ENCODE assay signal across 2 cellular contexts in genomic region chr9:136806631-136807201, GRCh38.
TF ChIP-seq lines count a peak whose summit lies in the region.

No MANE protein-coding gene starts in this region.

TF ChIP-seq in H1, 55 proteins besides CTCF, POLR2A, EP300 and RAD21:
- no peak for TF ChIP-seq TCF12 (IDR thresholded peaks at IDR 0.05; ENCODE audit: low read depth, low read length)
- no peak for TF ChIP-seq GTF2F1 (IDR thresholded peaks at IDR 0.05; ENCODE audit: borderline replicate concordance, low read depth, low read length)
- no peak for TF ChIP-seq USF2 (IDR thresholded peaks at IDR 0.05; ENCODE audit: low read length)
- no peak for TF ChIP-seq SIN3A (conservative IDR thresholded peaks at IDR 0.05 in 1 of 2, IDR thresholded peaks at IDR 0.05 in 1 of 2; ENCODE audit: low read depth in 1 of 2, low read length in 2 of 2)
- no peak for TF ChIP-seq ZNF274 (IDR thresholded peaks at IDR 0.05; ENCODE audit: borderline replicate concordance, extremely low read depth, low read length)
- no peak for TF ChIP-seq CHD1 (IDR thresholded peaks at IDR 0.05; ENCODE audit: low read depth, low read length)
- TF ChIP-seq POLR2AphosphoS5 (IDR thresholded peaks at IDR 0.05; ENCODE audit: low read depth, low read length) = no peak
- TF ChIP-seq RBBP5 (IDR thresholded peaks at IDR 0.05; ENCODE audit: borderline replicate concordance, low read depth, low read length) = no peak
- no peak for TF ChIP-seq NRF1 (IDR thresholded peaks at IDR 0.05; ENCODE audit: low read depth, low read length)
- no peak for TF ChIP-seq HDAC2 (IDR thresholded peaks at IDR 0.05; ENCODE audit: borderline replicate concordance in 1 of 2, low read depth in 2 of 2, low read length in 2 of 2)
- TF ChIP-seq SUZ12 (IDR thresholded peaks at IDR 0.05; ENCODE audit: low read length) = no peak
- no peak for TF ChIP-seq RNF2 (IDR thresholded peaks at IDR 0.05; ENCODE audit: borderline replicate concordance, low read depth, low read length, missing control alignments, poor library complexity, severe bottlenecking)
- TF ChIP-seq TAF1 (IDR thresholded peaks at IDR 0.05; ENCODE audit: low read depth, low read length) = no peak
- TF ChIP-seq BRCA1 (IDR thresholded peaks at IDR 0.05; ENCODE audit: low read depth, low read length) = no peak
- TF ChIP-seq ATF3 (IDR thresholded peaks at IDR 0.05; ENCODE audit: insufficient read depth, low read depth, low read length) = no peak
- TF ChIP-seq PHF8 (conservative IDR thresholded peaks at IDR 0.05; ENCODE audit: low read depth, low read length) = no peak
- no peak for TF ChIP-seq JUN (IDR thresholded peaks at IDR 0.05; ENCODE audit: low read depth, low read length)
- no peak for TF ChIP-seq CEBPB (IDR thresholded peaks at IDR 0.05; ENCODE audit: low read depth, low read length)
- no peak for TF ChIP-seq YY1 (IDR thresholded peaks at IDR 0.05; ENCODE audit: low read depth, low read length)
- TF ChIP-seq HDAC6 (IDR thresholded peaks at IDR 0.05; ENCODE audit: low read depth, low read length) = no peak

TF ChIP-seq in neural cell, 6 proteins besides CTCF, POLR2A, EP300 and RAD21:
- TF ChIP-seq POLR2AphosphoS5 (IDR thresholded peaks at IDR 0.05) (no peak), SMC3 (conservative IDR thresholded peaks at IDR 0.05; ENCODE audit: poor library complexity) (no peak), TAF1 (IDR thresholded peaks at IDR 0.05; ENCODE audit: low read depth) (no peak), EZH2 (IDR thresholded peaks at IDR 0.05; ENCODE audit: borderline replicate concordance, insufficient read depth, low read length, poor library complexity, severe bottlenecking) (no peak), REST (IDR thresholded peaks at IDR 0.05; ENCODE audit: borderline replicate concordance) (no peak), MXI1 (conservative IDR thresholded peaks at IDR 0.05; ENCODE audit: poor library complexity, severe bottlenecking) (no peak)
